Comparison of ENCODE assay signal across 1 cellular context in genomic region chr3:165070682-165071081, GRCh38.
TF ChIP-seq lines count a peak whose summit lies in the region.

No MANE protein-coding gene starts in this region.

TF ChIP-seq in GM23338, 12 proteins besides CTCF, POLR2A, EP300 and RAD21 (continued from another document):
- TF ChIP-seq, protein P1, sequence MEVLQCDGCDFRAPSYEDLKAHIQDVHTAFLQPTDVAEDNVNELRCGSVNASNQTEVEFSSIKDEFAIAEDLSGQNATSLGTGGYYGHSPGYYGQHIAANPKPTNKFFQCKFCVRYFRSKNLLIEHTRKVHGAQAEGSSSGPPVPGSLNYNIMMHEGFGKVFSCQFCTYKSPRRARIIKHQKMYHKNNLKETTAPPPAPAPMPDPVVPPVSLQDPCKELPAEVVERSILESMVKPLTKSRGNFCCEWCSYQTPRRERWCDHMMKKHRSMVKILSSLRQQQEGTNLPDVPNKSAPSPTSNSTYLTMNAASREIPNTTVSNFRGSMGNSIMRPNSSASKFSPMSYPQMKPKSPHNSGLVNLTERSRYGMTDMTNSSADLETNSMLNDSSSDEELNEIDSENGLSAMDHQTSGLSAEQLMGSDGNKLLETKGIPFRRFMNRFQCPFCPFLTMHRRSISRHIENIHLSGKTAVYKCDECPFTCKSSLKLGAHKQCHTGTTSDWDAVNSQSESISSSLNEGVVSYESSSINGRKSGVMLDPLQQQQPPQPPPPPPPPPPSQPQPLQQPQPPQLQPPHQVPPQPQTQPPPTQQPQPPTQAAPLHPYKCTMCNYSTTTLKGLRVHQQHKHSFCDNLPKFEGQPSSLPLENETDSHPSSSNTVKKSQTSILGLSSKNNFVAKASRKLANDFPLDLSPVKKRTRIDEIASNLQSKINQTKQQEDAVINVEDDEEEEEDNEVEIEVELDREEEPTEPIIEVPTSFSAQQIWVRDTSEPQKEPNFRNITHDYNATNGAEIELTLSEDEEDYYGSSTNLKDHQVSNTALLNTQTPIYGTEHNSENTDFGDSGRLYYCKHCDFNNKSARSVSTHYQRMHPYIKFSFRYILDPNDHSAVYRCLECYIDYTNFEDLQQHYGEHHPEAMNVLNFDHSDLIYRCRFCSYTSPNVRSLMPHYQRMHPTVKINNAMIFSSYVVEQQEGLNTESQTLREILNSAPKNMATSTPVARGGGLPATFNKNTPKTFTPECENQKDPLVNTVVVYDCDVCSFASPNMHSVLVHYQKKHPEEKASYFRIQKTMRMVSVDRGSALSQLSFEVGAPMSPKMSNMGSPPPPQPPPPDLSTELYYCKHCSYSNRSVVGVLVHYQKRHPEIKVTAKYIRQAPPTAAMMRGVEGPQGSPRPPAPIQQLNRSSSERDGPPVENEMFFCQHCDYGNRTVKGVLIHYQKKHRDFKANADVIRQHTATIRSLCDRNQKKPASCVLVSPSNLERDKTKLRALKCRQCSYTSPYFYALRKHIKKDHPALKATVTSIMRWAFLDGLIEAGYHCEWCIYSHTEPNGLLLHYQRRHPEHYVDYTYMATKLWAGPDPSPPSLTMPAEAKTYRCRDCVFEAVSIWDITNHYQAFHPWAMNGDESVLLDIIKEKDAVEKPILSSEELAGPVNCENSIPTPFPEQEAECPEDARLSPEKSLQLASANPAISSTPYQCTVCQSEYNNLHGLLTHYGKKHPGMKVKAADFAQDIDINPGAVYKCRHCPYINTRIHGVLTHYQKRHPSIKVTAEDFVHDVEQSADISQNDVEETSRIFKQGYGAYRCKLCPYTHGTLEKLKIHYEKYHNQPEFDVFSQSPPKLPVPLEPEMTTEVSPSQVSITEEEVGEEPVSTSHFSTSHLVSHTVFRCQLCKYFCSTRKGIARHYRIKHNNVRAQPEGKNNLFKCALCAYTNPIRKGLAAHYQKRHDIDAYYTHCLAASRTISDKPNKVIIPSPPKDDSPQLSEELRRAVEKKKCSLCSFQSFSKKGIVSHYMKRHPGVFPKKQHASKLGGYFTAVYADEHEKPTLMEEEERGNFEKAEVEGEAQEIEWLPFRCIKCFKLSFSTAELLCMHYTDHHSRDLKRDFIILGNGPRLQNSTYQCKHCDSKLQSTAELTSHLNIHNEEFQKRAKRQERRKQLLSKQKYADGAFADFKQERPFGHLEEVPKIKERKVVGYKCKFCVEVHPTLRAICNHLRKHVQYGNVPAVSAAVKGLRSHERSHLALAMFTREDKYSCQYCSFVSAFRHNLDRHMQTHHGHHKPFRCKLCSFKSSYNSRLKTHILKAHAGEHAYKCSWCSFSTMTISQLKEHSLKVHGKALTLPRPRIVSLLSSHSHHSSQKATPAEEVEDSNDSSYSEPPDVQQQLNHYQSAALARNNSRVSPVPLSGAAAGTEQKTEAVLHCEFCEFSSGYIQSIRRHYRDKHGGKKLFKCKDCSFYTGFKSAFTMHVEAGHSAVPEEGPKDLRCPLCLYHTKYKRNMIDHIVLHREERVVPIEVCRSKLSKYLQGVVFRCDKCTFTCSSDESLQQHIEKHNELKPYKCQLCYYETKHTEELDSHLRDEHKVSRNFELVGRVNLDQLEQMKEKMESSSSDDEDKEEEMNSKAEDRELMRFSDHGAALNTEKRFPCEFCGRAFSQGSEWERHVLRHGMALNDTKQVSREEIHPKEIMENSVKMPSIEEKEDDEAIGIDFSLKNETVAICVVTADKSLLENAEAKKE (CRISPR knock-in tag; IDR thresholded peaks at IDR 0.05), result no peak
- TF ChIP-seq EZH2 (IDR thresholded peaks at IDR 0.05; ENCODE audit: low read depth, unreplicated experiment) (no peak), ZNF114 (CRISPR knock-in tag; IDR thresholded peaks at IDR 0.05) (no peak), NANOG (IDR thresholded peaks at IDR 0.05; ENCODE audit: borderline replicate concordance) (no peak)
TF ChIP-seq in GM23338: peak in this region for 0.
